Comparison of ENCODE assay signal across 1 cellular context in the genomic region with DNA sequence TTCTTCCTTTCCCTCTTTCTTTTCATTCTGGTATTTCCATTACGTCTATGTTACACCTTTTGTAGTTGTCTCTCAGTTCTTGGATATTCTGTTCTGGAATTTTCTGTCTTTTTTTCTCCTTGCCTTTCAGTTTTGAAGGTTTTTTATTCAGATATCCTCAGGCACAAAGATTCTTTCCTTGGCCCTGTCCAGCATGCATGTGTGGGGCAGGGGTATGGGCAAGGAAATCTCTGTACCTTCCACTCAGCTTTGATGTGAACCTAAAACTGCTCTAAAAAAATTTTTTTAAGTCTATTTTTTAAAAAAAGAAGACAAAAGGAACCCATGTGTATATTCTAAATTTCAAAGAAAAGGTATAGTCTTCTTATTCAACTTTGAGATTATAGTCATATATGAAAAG.
TF ChIP-seq lines count a peak whose summit lies in the region.

No MANE protein-coding gene starts in this region.

TF ChIP-seq in SK-N-SH treated with all-trans-retinoic acid at 6 μM for 48 hours, 23 proteins besides CTCF, POLR2A, EP300 and RAD21 (continued from another document):
- TF ChIP-seq, protein P1, sequence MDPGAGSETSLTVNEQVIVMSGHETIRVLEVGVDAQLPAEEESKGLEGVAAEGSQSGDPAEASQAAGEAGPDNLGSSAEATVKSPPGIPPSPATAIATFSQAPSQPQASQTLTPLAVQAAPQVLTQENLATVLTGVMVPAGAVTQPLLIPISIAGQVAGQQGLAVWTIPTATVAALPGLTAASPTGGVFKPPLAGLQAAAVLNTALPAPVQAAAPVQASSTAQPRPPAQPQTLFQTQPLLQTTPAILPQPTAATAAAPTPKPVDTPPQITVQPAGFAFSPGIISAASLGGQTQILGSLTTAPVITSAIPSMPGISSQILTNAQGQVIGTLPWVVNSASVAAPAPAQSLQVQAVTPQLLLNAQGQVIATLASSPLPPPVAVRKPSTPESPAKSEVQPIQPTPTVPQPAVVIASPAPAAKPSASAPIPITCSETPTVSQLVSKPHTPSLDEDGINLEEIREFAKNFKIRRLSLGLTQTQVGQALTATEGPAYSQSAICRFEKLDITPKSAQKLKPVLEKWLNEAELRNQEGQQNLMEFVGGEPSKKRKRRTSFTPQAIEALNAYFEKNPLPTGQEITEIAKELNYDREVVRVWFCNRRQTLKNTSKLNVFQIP (CRISPR knock-in tag; IDR thresholded peaks at IDR 0.05; ENCODE audit: borderline replicate concordance, low read depth): no peak
- TF ChIP-seq, protein P2, sequence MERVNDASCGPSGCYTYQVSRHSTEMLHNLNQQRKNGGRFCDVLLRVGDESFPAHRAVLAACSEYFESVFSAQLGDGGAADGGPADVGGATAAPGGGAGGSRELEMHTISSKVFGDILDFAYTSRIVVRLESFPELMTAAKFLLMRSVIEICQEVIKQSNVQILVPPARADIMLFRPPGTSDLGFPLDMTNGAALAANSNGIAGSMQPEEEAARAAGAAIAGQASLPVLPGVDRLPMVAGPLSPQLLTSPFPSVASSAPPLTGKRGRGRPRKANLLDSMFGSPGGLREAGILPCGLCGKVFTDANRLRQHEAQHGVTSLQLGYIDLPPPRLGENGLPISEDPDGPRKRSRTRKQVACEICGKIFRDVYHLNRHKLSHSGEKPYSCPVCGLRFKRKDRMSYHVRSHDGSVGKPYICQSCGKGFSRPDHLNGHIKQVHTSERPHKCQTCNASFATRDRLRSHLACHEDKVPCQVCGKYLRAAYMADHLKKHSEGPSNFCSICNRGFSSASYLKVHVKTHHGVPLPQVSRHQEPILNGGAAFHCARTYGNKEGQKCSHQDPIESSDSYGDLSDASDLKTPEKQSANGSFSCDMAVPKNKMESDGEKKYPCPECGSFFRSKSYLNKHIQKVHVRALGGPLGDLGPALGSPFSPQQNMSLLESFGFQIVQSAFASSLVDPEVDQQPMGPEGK (CRISPR knock-in tag; IDR thresholded peaks at IDR 0.05; ENCODE audit: borderline replicate concordance): no peak
- TF ChIP-seq TCF4 (CRISPR knock-in tag; IDR thresholded peaks at IDR 0.05; ENCODE audit: borderline replicate concordance): no peak
- TF ChIP-seq ZFP30 (CRISPR knock-in tag; IDR thresholded peaks at IDR 0.05): no peak
- TF ChIP-seq, protein P3, sequence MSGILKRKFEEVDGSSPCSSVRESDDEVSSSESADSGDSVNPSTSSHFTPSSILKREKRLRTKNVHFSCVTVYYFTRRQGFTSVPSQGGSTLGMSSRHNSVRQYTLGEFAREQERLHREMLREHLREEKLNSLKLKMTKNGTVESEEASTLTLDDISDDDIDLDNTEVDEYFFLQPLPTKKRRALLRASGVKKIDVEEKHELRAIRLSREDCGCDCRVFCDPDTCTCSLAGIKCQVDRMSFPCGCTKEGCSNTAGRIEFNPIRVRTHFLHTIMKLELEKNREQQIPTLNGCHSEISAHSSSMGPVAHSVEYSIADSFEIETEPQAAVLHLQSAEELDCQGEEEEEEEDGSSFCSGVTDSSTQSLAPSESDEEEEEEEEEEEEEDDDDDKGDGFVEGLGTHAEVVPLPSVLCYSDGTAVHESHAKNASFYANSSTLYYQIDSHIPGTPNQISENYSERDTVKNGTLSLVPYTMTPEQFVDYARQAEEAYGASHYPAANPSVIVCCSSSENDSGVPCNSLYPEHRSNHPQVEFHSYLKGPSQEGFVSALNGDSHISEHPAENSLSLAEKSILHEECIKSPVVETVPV (CRISPR knock-in tag; IDR thresholded peaks at IDR 0.05): no peak
- TF ChIP-seq PPARA (CRISPR knock-in tag; IDR thresholded peaks at IDR 0.05; ENCODE audit: borderline replicate concordance): no peak
- no peak for TF ChIP-seq CSDC2 (CRISPR knock-in tag; IDR thresholded peaks at IDR 0.05)
